18 cellular contexts compared by ENCODE assay signal in the genomic region with DNA sequence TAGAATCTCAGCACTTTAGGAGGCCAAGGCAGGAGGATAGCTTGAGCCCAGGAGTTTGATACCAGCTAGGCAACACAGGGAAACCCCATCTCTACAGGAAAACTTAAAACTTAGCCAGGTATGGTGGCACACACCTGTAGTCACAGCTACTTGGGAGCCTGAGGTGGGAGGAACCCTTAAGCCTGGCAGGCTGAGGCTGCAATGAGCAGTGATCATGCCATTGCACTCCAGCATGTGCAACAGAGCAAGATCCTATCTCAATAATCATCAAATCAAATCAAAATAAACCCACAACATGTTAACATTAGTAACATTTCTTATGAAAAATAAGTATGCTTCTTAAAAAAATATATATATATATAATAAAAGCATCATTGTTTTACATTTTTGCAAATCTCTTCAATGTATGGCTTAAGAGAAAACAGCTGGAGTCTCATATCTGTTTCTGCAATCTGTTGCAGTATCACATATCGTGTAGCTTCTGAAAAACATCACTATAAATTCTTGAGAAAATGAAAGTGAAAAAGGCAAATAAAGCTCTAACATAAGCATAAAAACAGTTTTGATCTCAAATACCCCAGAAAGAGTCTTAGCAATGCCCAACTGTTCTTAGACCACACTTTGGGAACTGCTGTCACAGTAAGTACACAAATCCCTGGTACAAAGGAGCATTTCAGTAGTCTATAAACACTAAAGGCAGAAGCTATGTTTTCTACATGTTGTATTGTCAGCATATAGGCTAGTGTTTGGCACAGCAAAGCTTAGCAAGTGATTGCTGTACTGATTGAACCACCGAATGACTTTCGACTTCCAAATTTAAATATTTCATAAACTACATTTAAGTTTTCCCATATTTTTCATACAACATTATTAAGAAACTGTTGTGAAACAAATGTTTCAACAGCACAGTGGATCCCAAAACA. TPM values are rescaled to one million over a fixed set of nuclear protein-coding genes. Genes with fewer than 3 reads are reported as not detected.
DNase-seq lines count a peak whose midpoint lies in the region; ATAC-seq lines count a peak whose summit lies in the region.
"Had no signal": no experiment of that assay in that cellular context is flagged by ENCODE, and none has a peak within 500 bp of the region (broad histone marks: within the 10 kb centered on the region; RNA-seq: fewer than 3 reads in every experiment).

No MANE protein-coding gene starts in this region.

- peak; percentile 46 for ATAC-seq in GM18519 (IDR thresholded peaks at IDR 0.05; ENCODE audit: low FRiP score, unreplicated experiment)
- ATAC-seq in GM19397 (IDR thresholded peaks at IDR 0.05; ENCODE audit: unreplicated experiment), result peak; percentile 71
- peak; percentile 91 for ATAC-seq in HG02852 (IDR thresholded peaks at IDR 0.05; ENCODE audit: unreplicated experiment)
- peak; percentile 44 for ATAC-seq in HG03520 (IDR thresholded peaks at IDR 0.05; ENCODE audit: unreplicated experiment)
- ATAC-seq in sciatic nerve, result no peak

- no peak for DNase-seq in HuH-7.5 (ENCODE audit: low spot score)
- DNase-seq in NCI-H1092 (lab: John Stamatoyannopoulos, UW), result no peak
- DNase-seq in stimulated activated naive CD4-positive, alpha-beta T cell treated with Interleukin-2 at 50 U/mL for 16 hours (lab: John Stamatoyannopoulos, UW), result no peak
- no peak for DNase-seq in sciatic nerve (ENCODE audit: low spot score)
- DNase-seq: activated CD8-positive, alpha-beta memory T cell treated with anti-CD3 and anti-CD28 coated beads, Interleukin-2, amount 50 U/mL, for 4 hours; amygdala; CD8-positive, alpha-beta memory T cell; MV-4-11; NCI-H526; SHP77 treated with DMSO at 0.1 percent for 48 hours; spleen; tibial artery had no signal

- intact Hi-C loops in sciatic nerve (cut with DNase I), result no loop called here

RNA-seq across cellular contexts. Expression of a gene that starts 8.0 kb away (rescaled TPM):
- total RNA-seq in sciatic nerve, result 22.7 TPM

RNA-seq across cellular contexts. Expression of a gene that starts 8.1 kb away (rescaled TPM):
- total RNA-seq in sciatic nerve, result 5.0 TPM

RNA-seq across cellular contexts. Expression of a gene that starts 44.7 kb away (rescaled TPM):
- not detected for total RNA-seq in sciatic nerve
- total RNA-seq: CD8-positive, alpha-beta memory T cell; mesenteric fat pad; osteoblast; spleen had no signal
